Comparison of ENCODE assay signal across 17 cellular contexts in genomic region chr10:21811245-21811585, GRCh38.
DNase-seq lines count a peak whose midpoint lies in the region; ATAC-seq and TF ChIP-seq lines count a peak whose summit lies in the region.
"Had no signal": no experiment of that assay in that cellular context is flagged by ENCODE, and none has a peak within 500 bp of the region (broad histone marks: within the 10 kb centered on the region; RNA-seq: fewer than 3 reads in every experiment).

No MANE protein-coding gene starts in this region.

- intact Hi-C loops in IMR-90 (cut with micrococcal nuclease), result no loop called here
- intact Hi-C loops in Right ventricle myocardium inferior (cut with DNase I), result no loop called here

- DNase-seq in IMR-90 (peak; percentile 9), amniotic epithelial cell (ENCODE audit: low read depth) (peak; percentile 79), epithelial cell of esophagus (ENCODE audit: low read depth) (peak; percentile 83), mesendoderm (no peak), Right ventricle myocardium inferior (ENCODE audit: missing footprints) (no peak), DMS79 (lab: John Stamatoyannopoulos, UW) (no peak), KBM-7 (no peak)
- DNase-seq: COR-L47, DMS153, H9, NCI-H1048, NCI-H446 treated with DMSO at 0.1 percent for 48 hours, NCI-H748 treated with DMSO at 0.1 percent for 48 hours, Peyer's patch had no signal

- no peak overlapping the region for H2AFZ ChIP-seq in IMR-90 (replicated peaks; ENCODE audit: low read length, poor library complexity)

- in situ Hi-C loops in IMR-90 (cut with MboI; ENCODE audit: low sequenced_read_pairs), result no loop called here
- in situ Hi-C loops in KBM-7 (cut with MboI; ENCODE audit: low pct_unique_long_range_greater_than_20kb, low sequenced_read_pairs), result no loop called here

- dilution Hi-C loops in IMR-90 (cut with HindIII; ENCODE audit: low sequenced_read_pairs, unreplicated experiment), result no loop called here

- no peaks in the 10 kb centered on the region for H4K20me1 ChIP-seq in IMR-90 (ENCODE audit: insufficient read depth, low read length)

- BruUV-seq in IMR-90 (replicated peaks; lab: Mats Ljungman, UMichigan), result no TSS peak

- no peak overlapping the region for H2BK5ac ChIP-seq in IMR-90 (ENCODE audit: low read depth, low read length, poor library complexity, severe bottlenecking)
- no peak overlapping the region for H2BK5ac ChIP-seq in mesendoderm (ENCODE audit: low read length)

- H2BK120ac ChIP-seq in IMR-90 (ENCODE audit: low read depth, low read length) (no peak overlapping the region), mesendoderm (ENCODE audit: low read depth, low read length) (no peak overlapping the region)

- H3K9me3 ChIP-seq in IMR-90 (ENCODE audit: control insufficient read depth, insufficient read depth, low read length), result no peaks in the 10 kb centered on the region
- H3K9me3 ChIP-seq: Peyer's patch, SJSA1 had no signal

- H3K27me3 ChIP-seq in IMR-90 (ENCODE audit: control insufficient read depth, insufficient read depth, low read length) (no peaks in the 10 kb centered on the region), mesendoderm (ENCODE audit: insufficient read depth, low read length, poor library complexity) (no peaks in the 10 kb centered on the region)
- H3K27me3 ChIP-seq: Peyer's patch, SJSA1 had no signal

- ATAC-seq in IMR-90 (ENCODE audit: low read depth) (no peak), Right ventricle myocardium inferior (no peak), HG03196 (IDR thresholded peaks at IDR 0.05; ENCODE audit: unreplicated experiment) (no peak)

- H3K18ac ChIP-seq in IMR-90 (ENCODE audit: low read depth, low read length) (no peak overlapping the region), mesendoderm (ENCODE audit: low read length) (peak overlapping the region; percentile 25)

- H3K56ac ChIP-seq in IMR-90 (ENCODE audit: extremely low read depth, insufficient read depth, low read length) (no peak overlapping the region), mesendoderm (ENCODE audit: low read length) (no peak overlapping the region)

- TF ChIP-seq RAD21 in IMR-90 (IDR thresholded peaks at IDR 0.05; ENCODE audit: low read length), result no peak

- no peaks in the 10 kb centered on the region for H3K79me2 ChIP-seq in mesendoderm (ENCODE audit: control insufficient read depth, insufficient read depth, low read length)

- H4K5ac ChIP-seq in IMR-90 (ENCODE audit: low read depth, low read length) (no peak overlapping the region), mesendoderm (ENCODE audit: low read length) (no peak overlapping the region)

- H4K8ac ChIP-seq in IMR-90 (ENCODE audit: low read depth in 2 of 2, low read length in 2 of 2) (no peak overlapping the region), mesendoderm (ENCODE audit: low read depth, low read length) (no peak overlapping the region)

- H2AK5ac ChIP-seq in IMR-90 (ENCODE audit: low read depth, low read length) (no peak overlapping the region), mesendoderm (ENCODE audit: low read length) (no peak overlapping the region)

- H3K9me1 ChIP-seq in IMR-90 (ENCODE audit: insufficient read depth, low read length), result no peaks in the 10 kb centered on the region

- POLR2A ChIA-PET in IMR-90 (lab: Charles Lee; ENCODE audit: unreplicated experiment), result no interaction called here

- H2AK9ac ChIP-seq in IMR-90 (replicated peaks; ENCODE audit: low read depth, low read length, poor library complexity), result no peak overlapping the region

- H3K36me3 ChIP-seq in IMR-90 (ENCODE audit: control insufficient read depth, insufficient read depth, low read length) (no peaks in the 10 kb centered on the region), mesendoderm (ENCODE audit: control insufficient read depth, insufficient read depth, low read length) (no peaks in the 10 kb centered on the region)
- H3K36me3 ChIP-seq: Peyer's patch, SJSA1 had no signal

- H3K9ac ChIP-seq in IMR-90 (ENCODE audit: low read depth, low read length), result no peak overlapping the region
- no peak overlapping the region for H3K9ac ChIP-seq in mesendoderm (ENCODE audit: low read length)

- no peaks in the 10 kb centered on the region for H3K79me1 ChIP-seq in IMR-90 (ENCODE audit: low read depth in 1 of 2, low read length in 2 of 2)
- no peaks in the 10 kb centered on the region for H3K79me1 ChIP-seq in mesendoderm (ENCODE audit: low read length)

- CTCF ChIA-PET in IMR-90 (lab: Yijun Ruan, JAX), result no interaction called here

- no peak overlapping the region for H3K4ac ChIP-seq in IMR-90 (ENCODE audit: low read depth, low read length)
- no peak overlapping the region for H3K4ac ChIP-seq in mesendoderm (ENCODE audit: low read depth, low read length)

- H3K14ac ChIP-seq in IMR-90 (replicated peaks; ENCODE audit: low read depth, low read length), result no peak overlapping the region

- H3K23ac ChIP-seq in IMR-90 (ENCODE audit: low read depth, low read length), result no peak overlapping the region
- H3K23ac ChIP-seq in mesendoderm (ENCODE audit: low read length), result no peak overlapping the region

- H3K4me3 ChIP-seq in IMR-90 (ENCODE audit: insufficient read depth, low read depth, low read length) (no peak overlapping the region), epithelial cell of esophagus (ENCODE audit: low read length) (no peak overlapping the region), mesendoderm (ENCODE audit: low read length) (no peak overlapping the region)
- H3K4me3 ChIP-seq: Peyer's patch, SJSA1 had no signal

- TF ChIP-seq POLR2A in IMR-90 (IDR thresholded peaks at IDR 0.05; ENCODE audit: low read depth, low read length), result no peak

- TF ChIP-seq CTCF in IMR-90 (conservative IDR thresholded peaks at IDR 0.05; ENCODE audit: low read depth, low read length) (no peak), epithelial cell of esophagus (IDR thresholded peaks at IDR 0.05; ENCODE audit: insufficient read depth, low read depth, low read length, missing control alignments) (no peak)

- no peaks in the 10 kb centered on the region for H3K4me1 ChIP-seq in IMR-90 (ENCODE audit: control insufficient read depth, insufficient read depth, low read length)
- peaks cover 2% of the 10 kb centered on the region for H3K4me1 ChIP-seq in mesendoderm (ENCODE audit: control insufficient read depth, low read depth, low read length)
- H3K4me1 ChIP-seq: Peyer's patch, SJSA1 had no signal

- no peak overlapping the region for H2BK15ac ChIP-seq in IMR-90 (ENCODE audit: low read depth, low read length)
- H2BK15ac ChIP-seq in mesendoderm (replicated peaks; ENCODE audit: low read depth), result no peak overlapping the region

- H3K4me2 ChIP-seq in IMR-90 (ENCODE audit: low read depth, low read length), result no peak overlapping the region
- H3K4me2 ChIP-seq in mesendoderm (ENCODE audit: low read length), result no peak overlapping the region

- H3K27ac ChIP-seq in IMR-90 (ENCODE audit: insufficient read depth, low read length) (no peak overlapping the region), mesendoderm (ENCODE audit: low read depth, low read length) (no peak overlapping the region)
- H3K27ac ChIP-seq: C4-2B, Peyer's patch, SJSA1 had no signal

- no peak overlapping the region for H2BK20ac ChIP-seq in IMR-90 (ENCODE audit: low read depth, low read length)

- WGBS in IMR-90 (ENCODE audit: extremely low coverage in 2 of 2, insufficient read length in 1 of 2), 2 experiments, result no CpG with 5 or more reads among the region's 2 CpGs
- WGBS in mesendoderm (ENCODE audit: extremely low coverage, insufficient coverage, low lambda C conversion rate), result no CpG with 5 or more reads among the region's 2 CpGs

- H4K91ac ChIP-seq in IMR-90 (ENCODE audit: insufficient read depth, low read depth, low read length), result no peak overlapping the region

TF ChIP-seq in IMR-90, 13 proteins besides CTCF, POLR2A, EP300 and RAD21:
- TF ChIP-seq MXI1 (IDR thresholded peaks at IDR 0.05; ENCODE audit: borderline replicate concordance, low read depth, low read length) (no peak), NFE2L2 (IDR thresholded peaks at IDR 0.05; ENCODE audit: low read depth, low read length) (no peak), USF2 (IDR thresholded peaks at IDR 0.05; ENCODE audit: low read depth, low read length) (no peak), MAZ (IDR thresholded peaks at IDR 0.05; ENCODE audit: borderline replicate concordance, low read depth, low read length) (no peak), RCOR1 (IDR thresholded peaks at IDR 0.05; ENCODE audit: insufficient replicate concordance, low read length) (no peak), MAFK (IDR thresholded peaks at IDR 0.05; ENCODE audit: low read depth, low read length) (no peak), CHD1 (IDR thresholded peaks at IDR 0.05; ENCODE audit: low read depth, low read length) (no peak), SMC3 (IDR thresholded peaks at IDR 0.05; ENCODE audit: low read depth, low read length) (no peak), RFX5 (IDR thresholded peaks at IDR 0.05; ENCODE audit: low read depth, low read length) (no peak), FOS (IDR thresholded peaks at IDR 0.05; ENCODE audit: low read depth, low read length) (no peak), ELK1 (IDR thresholded peaks at IDR 0.05; ENCODE audit: borderline replicate concordance, low read depth, low read length) (no peak), CEBPB (IDR thresholded peaks at IDR 0.05; ENCODE audit: low read depth, low read length) (no peak), BHLHE40 (IDR thresholded peaks at IDR 0.05; ENCODE audit: low read depth, low read length) (no peak)

Comparison
In these comparisons a context has a peak if more than half of its experiments do, and no peak if none do; other contexts are left out.
1. DNase-seq: peak in IMR-90 (single experiment), amniotic epithelial cell (single experiment) and epithelial cell of esophagus (single experiment); none in mesendoderm (single experiment), Right ventricle myocardium inferior (single experiment), DMS79 (single experiment) and KBM-7 (single experiment).